8 cellular contexts compared by ENCODE assay signal in genomic region chr7:66206116-66206908, GRCh38. TPM values are rescaled to one million over a fixed set of nuclear protein-coding genes. Genes with fewer than 3 reads are reported as not detected.
DNase-seq lines count a peak whose midpoint lies in the region; ATAC-seq and TF ChIP-seq lines count a peak whose summit lies in the region.

No MANE protein-coding gene starts in this region.

- H3K4me1 ChIP-seq in Caco-2 = peaks cover 5% of the 10 kb centered on the region
- 0 out of 2 replicates have a peak, but pooled peaks cover 4% of the 10 kb centered on the region for H3K4me1 ChIP-seq in SJCRH30
- peaks cover 11 to 49% (median 14%) of the 10 kb centered on the region in 3 donors for H3K4me1 ChIP-seq in esophagus squamous epithelium
- peaks cover 6 to 8% of the 10 kb centered on the region in 2 experiments for H3K4me1 ChIP-seq in trophoblast cell (ENCODE audit: control insufficient read depth in 1 of 2, insufficient read depth in 2 of 2, low read length in 2 of 2)

- TF ChIP-seq POLR2A in esophagus squamous epithelium (IDR thresholded peaks at IDR 0.05) = no peak

- no peaks in the 10 kb centered on the region for H3K36me3 ChIP-seq in Caco-2 (ENCODE audit: control insufficient read depth, insufficient read depth, low read length)
- H3K36me3 ChIP-seq in SJCRH30 = no peaks in the 10 kb centered on the region
- peaks cover 0 to 9% (median 0%) of the 10 kb centered on the region in 3 donors for H3K36me3 ChIP-seq in esophagus squamous epithelium
- peaks cover 2 to 3% of the 10 kb centered on the region in 2 experiments for H3K36me3 ChIP-seq in trophoblast cell (ENCODE audit: control insufficient read depth in 1 of 2, insufficient read depth in 2 of 2, low read length in 2 of 2)

- peaks cover 10% of the 10 kb centered on the region for H3K79me2 ChIP-seq in trophoblast cell (ENCODE audit: control insufficient read depth, insufficient read depth, low read length, poor library complexity)

- no peaks in the 10 kb centered on the region for H3K9me3 Mint-ChIP-seq in Caco-2 (ENCODE audit: unreplicated experiment)

- peak overlapping the region; percentile 85 for H3K4me2 ChIP-seq in trophoblast cell (ENCODE audit: low read length)

- H4K8ac ChIP-seq in trophoblast cell (ENCODE audit: low read depth, low read length) = no peak overlapping the region

- H2BK120ac ChIP-seq in trophoblast cell (ENCODE audit: insufficient read depth, low read length, poor library complexity) = no peak overlapping the region

- POLR2A ChIA-PET in Caco-2 (lab: Charles Lee) = interaction anchor here (1.0 kb wide), 1 partner anchor 287 kb away, joined by 4 read pairs; no protein-coding TSS in a partner anchor

- H3K9ac ChIP-seq in trophoblast cell (ENCODE audit: low read length) = no peak overlapping the region

- H3K4me3 ChIP-seq in Caco-2 (ENCODE audit: low read depth, low read length) (peak overlapping the region; percentile 89), SJCRH30 (peak overlapping the region; percentile 94), esophagus squamous epithelium (peak overlapping the region; percentile 68 to 90 (median 88)), trophoblast cell (ENCODE audit: low read depth, low read length) (peak overlapping the region; percentile 1)

- intact Hi-C loops in Caco-2 (cut with micrococcal nuclease; ENCODE audit: unreplicated experiment) = loop anchor here (10.0 kb wide), 2 partner anchors 108 to 148 kb away; no protein-coding TSS in a partner anchor
- intact Hi-C loops in esophagus squamous epithelium (cut with DNase I) = no loop called here

- no peak for TF ChIP-seq CTCF in Caco-2 (IDR thresholded peaks at IDR 0.05; ENCODE audit: insufficient read depth in 1 of 2, low read depth in 1 of 2, low read length in 1 of 2, severe bottlenecking in 1 of 2, unreplicated experiment in 1 of 2)
- TF ChIP-seq CTCF in esophagus squamous epithelium (IDR thresholded peaks at IDR 0.05) = no peak

- H3K27ac ChIP-seq in SJCRH30 = no peak overlapping the region
- H3K27ac ChIP-seq in esophagus squamous epithelium = peak overlapping the region; percentile 7 to 88 (median 44)
- H3K27ac ChIP-seq in trophoblast cell (ENCODE audit: low read depth, low read length) = no peak overlapping the region

- H2BK5ac ChIP-seq in trophoblast cell (ENCODE audit: low read depth, low read length, poor library complexity) = no peak overlapping the region

- no peak overlapping the region for H4K91ac ChIP-seq in trophoblast cell (ENCODE audit: low read depth, low read length)

- WGBS in esophagus squamous epithelium, 2 donors = 39 to 44% methylated on average over 12 of the region's 12 CpGs
- WGBS in trophoblast cell (ENCODE audit: extremely low coverage, insufficient coverage, insufficient read length) = no CpG with 5 or more reads among the region's 12 CpGs

- no peak overlapping the region for H3K23ac ChIP-seq in trophoblast cell (ENCODE audit: low read length)

- no peak overlapping the region for H2AFZ ChIP-seq in trophoblast cell (ENCODE audit: insufficient read depth, low read length, poor library complexity)

- H3K9me3 ChIP-seq in Caco-2 (no peaks in the 10 kb centered on the region), SJCRH30 (replicated peaks) (no peaks in the 10 kb centered on the region), esophagus squamous epithelium (no peaks in the 10 kb centered on the region), trophoblast cell (ENCODE audit: insufficient read depth, low read depth, low read length) (no peaks in the 10 kb centered on the region)

- peaks cover 5% of the 10 kb centered on the region for H3K79me1 ChIP-seq in trophoblast cell (ENCODE audit: low read length)

- no peak for ATAC-seq in HG02973 (IDR thresholded peaks at IDR 0.05; ENCODE audit: unreplicated experiment)

- peak overlapping the region; percentile 7 for H3K18ac ChIP-seq in trophoblast cell (ENCODE audit: low read length)

- peaks cover 15% of the 10 kb centered on the region for H3K36me3 Mint-ChIP-seq in Caco-2 (ENCODE audit: insufficient read depth, unreplicated experiment)

- H3K14ac ChIP-seq in trophoblast cell (ENCODE audit: low read length) = no peak overlapping the region

- CTCF ChIA-PET in Caco-2 (lab: Charles Lee) = interaction anchor here (0.7 to 1.1 kb wide), 2 partner anchors 176 to 207 kb away, joined by 3 to 6 read pairs; no protein-coding TSS in a partner anchor

- no peak overlapping the region for H2BK12ac ChIP-seq in trophoblast cell (ENCODE audit: low read length)

- H3K27me3 ChIP-seq in Caco-2 (replicated peaks; ENCODE audit: control insufficient read depth, insufficient read depth, low read length) = no peaks in the 10 kb centered on the region
- H3K27me3 ChIP-seq in SJCRH30 = no peaks in the 10 kb centered on the region
- H3K27me3 ChIP-seq in esophagus squamous epithelium = no peaks in the 10 kb centered on the region
- H3K27me3 ChIP-seq in trophoblast cell (ENCODE audit: insufficient read depth, low read length) = no peaks in the 10 kb centered on the region

- peak overlapping the region; percentile 12 for H3K4ac ChIP-seq in trophoblast cell (ENCODE audit: low read depth, low read length)

- no peak for DNase-seq in Caco-2
- no peak for DNase-seq in SJCRH30
- no peak for DNase-seq in esophagus squamous epithelium (lab: John Stamatoyannopoulos, UW)
- DNase-seq in trophoblast cell = no peak
- no peak for DNase-seq in HuH-7 (ENCODE audit: low spot score)
- no peak for DNase-seq in T1000 (lab: John Stamatoyannopoulos, UW)
- no peak for DNase-seq in NOMO-1 treated with DMSO at 0.1 percent for 48 hours (lab: John Stamatoyannopoulos, UW; ENCODE audit: unreplicated experiment)

- H3K27me3 Mint-ChIP-seq in Caco-2 (ENCODE audit: insufficient read depth, unreplicated experiment) = no peaks in the 10 kb centered on the region

- peak overlapping the region; percentile 80 for H3K4me3 Mint-ChIP-seq in Caco-2 (ENCODE audit: unreplicated experiment)

- no peak overlapping the region for H2AK5ac ChIP-seq in trophoblast cell (ENCODE audit: low read length)

- no peak overlapping the region for H4K12ac ChIP-seq in trophoblast cell (ENCODE audit: low read depth, low read length)

- BruUV-seq in Caco-2 (replicated peaks; lab: Mats Ljungman, UMichigan) = TSS peak; percentile 43

- H3K27ac Mint-ChIP-seq in Caco-2 (ENCODE audit: unreplicated experiment) = peak overlapping the region; percentile 75

- peaks cover 12% of the 10 kb centered on the region for H3K4me1 Mint-ChIP-seq in Caco-2 (ENCODE audit: low read depth, unreplicated experiment)

RNA-seq across cellular contexts. Expression of gene TPST1, which starts 1.2 kb away (rescaled TPM):
- total RNA-seq in Caco-2 (2022) = 31.0 and 32.8 TPM in 2 replicates
- 57.3 and 62.1 TPM in 2 replicates for total RNA-seq in SJCRH30 (2014; rRNA removed; shearing (Covaris generic))
- 10 to 100 TPM; 10.2 to 23.1 (median 17.1) TPM for total RNA-seq in esophagus squamous epithelium
- polyA plus RNA-seq in trophoblast cell (2013) = 19.3 and 20.4 TPM in 2 replicates

Comparison
In these comparisons a context has a peak if more than half of its experiments do, and no peak if none do; other contexts are left out.
1. H3K4me3 ChIP-seq: peak in every context shown above with its lines; median percentile 94 in SJCRH30; 89 in Caco-2; 88 in esophagus squamous epithelium; 1 in trophoblast cell.
2. H3K27ac ChIP-seq: peak in esophagus squamous epithelium (4 of 4); none in SJCRH30 (single experiment) and trophoblast cell (single experiment).